In the genomic region with DNA sequence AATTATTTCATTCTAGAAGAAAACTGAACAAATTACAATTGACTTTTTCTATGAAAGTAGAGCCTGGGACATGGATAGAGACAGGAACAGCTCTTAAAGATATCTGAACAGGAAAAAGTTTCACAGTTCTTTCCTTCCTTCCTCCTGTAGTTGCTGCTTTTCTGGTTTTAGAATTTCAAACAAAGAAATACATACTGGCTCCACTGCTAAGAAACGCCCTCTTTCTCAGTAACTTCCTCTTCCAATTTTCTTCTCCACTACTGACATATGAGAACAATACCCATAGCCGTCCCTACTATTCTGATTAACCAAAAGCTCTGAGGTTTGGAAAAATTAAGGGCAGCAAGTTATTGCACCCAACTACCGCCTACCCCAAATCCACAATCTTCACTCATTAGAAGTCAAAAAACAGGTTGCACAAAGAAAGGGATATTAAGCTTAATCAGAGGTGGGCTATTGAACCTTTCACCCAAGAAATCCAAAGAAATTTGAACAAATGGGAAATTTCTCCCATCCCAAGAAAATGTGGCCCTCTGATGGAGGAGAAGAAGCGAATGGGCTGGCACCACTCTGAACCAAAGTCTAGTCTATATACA, we compare ENCODE assay signal across 8 cellular contexts. TPM values are rescaled to one million over a fixed set of nuclear protein-coding genes. Genes with fewer than 3 reads are reported as not detected.
A peak's percentile ranks its signal among the peaks of the same experiment; 100 is the strongest.
DNase-seq lines count a peak whose midpoint lies in the region; ATAC-seq and TF ChIP-seq lines count a peak whose summit lies in the region.

No MANE protein-coding gene starts in this region.

- H3K4me3 ChIP-seq in A673 (ENCODE audit: low read depth, low read length, poor library complexity, severe bottlenecking) (peak overlapping the region; percentile 97), adipocyte (ENCODE audit: low read length) (peak overlapping the region; percentile 96), right lobe of liver (peak overlapping the region; percentile 31 to 100 (median 90)), tibial nerve (peak overlapping the region; percentile 94 to 99 (median 97))

- H3K27me3 ChIP-seq in A673 (replicated peaks; ENCODE audit: insufficient read depth, low read depth, low read length, poor library complexity), result no peaks in the 10 kb centered on the region
- no peaks in the 10 kb centered on the region for H3K27me3 ChIP-seq in adipocyte (replicated peaks; ENCODE audit: control insufficient read depth, insufficient read depth, low read length)
- no peaks in the 10 kb centered on the region for H3K27me3 ChIP-seq in right lobe of liver
- H3K27me3 ChIP-seq in tibial nerve, result no peaks in the 10 kb centered on the region

- BruUV-seq in A673 (replicated peaks; lab: Mats Ljungman, UMichigan), result no TSS peak

- H3K27ac ChIP-seq in A673 (ENCODE audit: low read depth, low read length, poor library complexity, severe bottlenecking), result peak overlapping the region; percentile 97
- H3K27ac ChIP-seq in right lobe of liver, result peak overlapping the region; percentile 3 to 55 (median 54)
- H3K27ac ChIP-seq in tibial nerve, result peak overlapping the region; percentile 98 to 100 (median 100)

- peak overlapping the region; percentile 96 for H3K9ac ChIP-seq in adipocyte (ENCODE audit: low read length)

- DNase-seq in A673 (ENCODE audit: low spot score), result peak; percentile 57
- peak; percentile 85 for DNase-seq in KBM-7
- DNase-seq in adipocyte (ENCODE audit: low read depth), result peak; percentile 43
- DNase-seq in right lobe of liver, result peak in 1 of 3 donors; percentile 27
- DNase-seq in tibial nerve (ENCODE audit: low spot score in 2 of 2), result no peak
- no peak for DNase-seq in SW 1271 (lab: John Stamatoyannopoulos, UW)
- DNase-seq in NCI-H774 (lab: John Stamatoyannopoulos, UW), result no peak

- H3K36me3 ChIP-seq in A673 (ENCODE audit: insufficient read depth, low read length, poor library complexity, severe bottlenecking) (no peaks in the 10 kb centered on the region), adipocyte (ENCODE audit: control insufficient read depth, insufficient read depth, low read length, severe bottlenecking) (peaks cover 10% of the 10 kb centered on the region), right lobe of liver (no peaks in the 10 kb centered on the region), tibial nerve (peaks cover 0 to 12% (median 0%) of the 10 kb centered on the region in 3 donors)

- TF ChIP-seq POLR2A in right lobe of liver (IDR thresholded peaks at IDR 0.05) (no peak), tibial nerve (IDR thresholded peaks at IDR 0.05) (no peak)

- intact Hi-C loops in A673 (cut with micrococcal nuclease; ENCODE audit: unreplicated experiment), result no loop called here
- intact Hi-C loops in right lobe of liver (cut with DNase I), result no loop called here

- in situ Hi-C loops in KBM-7 (cut with MboI; ENCODE audit: low pct_unique_long_range_greater_than_20kb, low sequenced_read_pairs), result no loop called here

- H3K9me3 ChIP-seq in A673 (ENCODE audit: low read depth, low read length, poor library complexity, severe bottlenecking) (no peaks in the 10 kb centered on the region), adipocyte (ENCODE audit: control insufficient read depth, low read length) (no peaks in the 10 kb centered on the region), right lobe of liver (no peaks in the 10 kb centered on the region), tibial nerve (no peaks in the 10 kb centered on the region)

- TF ChIP-seq EP300 in tibial nerve (IDR thresholded peaks at IDR 0.05), result no peak

- ATAC-seq in right lobe of liver (no peak), HG02885 (IDR thresholded peaks at IDR 0.05; ENCODE audit: poor library complexity, unreplicated experiment) (no peak)

- CTCF ChIA-PET in A673 (lab: Charles Lee), result interaction anchor here (0.6 to 1.2 kb wide), 2 partner anchors 69 to 116 kb away, joined by 4 to 6 read pairs; partner anchors contain the start of gene AHDC1

- H3K4me1 ChIP-seq in A673 (ENCODE audit: insufficient read depth, low read length, poor library complexity, severe bottlenecking), result peaks cover 13% of the 10 kb centered on the region
- peaks cover 34% of the 10 kb centered on the region for H3K4me1 ChIP-seq in adipocyte (ENCODE audit: control insufficient read depth, insufficient read depth, low read length)
- peaks cover 0 to 15% (median 4%) of the 10 kb centered on the region in 4 donors for H3K4me1 ChIP-seq in right lobe of liver
- peaks cover 8 to 77% (median 37%) of the 10 kb centered on the region in 4 donors for H3K4me1 ChIP-seq in tibial nerve

- POLR2A ChIA-PET in A673 (lab: Charles Lee; ENCODE audit: low non-redundant PET), result interaction anchor here (0.5 to 0.6 kb wide), 2 partner anchors 42 to 179 kb away, joined by 3 to 22 read pairs; no protein-coding TSS in a partner anchor

- WGBS in right lobe of liver (ENCODE audit: insufficient coverage, low coverage, low lambda C conversion rate, missing lambda C conversion rate), result 18% methylated on average over 4 of the region's 4 CpGs
- 3 to 5% methylated on average over 4 of the region's 4 CpGs for WGBS in tibial nerve, 2 donors

- TF ChIP-seq CTCF in A673 (conservative IDR thresholded peaks at IDR 0.05; ENCODE audit: low read depth, low read length) (no peak), right lobe of liver (IDR thresholded peaks at IDR 0.05) (no peak), tibial nerve (IDR thresholded peaks at IDR 0.05) (no peak)

RNA-seq across cellular contexts. Expression of gene WASF2, which starts 1.9 kb away (rescaled TPM):
- 131 and 133 TPM in 2 replicates for total RNA-seq in A673 (2021)
- total RNA-seq in right lobe of liver, result 10 to 100 TPM; 18.4 to 38.1 (median 26.5) TPM
- 10 to 100 TPM; 74.9 to 95.9 (median 83.4) TPM for total RNA-seq in tibial nerve

Comparison
In these comparisons a context has a peak if more than half of its experiments do, and no peak if none do; other contexts are left out.
1. DNase-seq: peak in A673 (single experiment), KBM-7 (single experiment) and adipocyte (single experiment); none in tibial nerve (0 of 2), SW 1271 (0 of 2) and NCI-H774 (single experiment).
2. Peak in every context shown above with its lines, with median percentiles within 50 percentile points of each other: H3K27ac ChIP-seq and H3K4me3 ChIP-seq.